In the genomic region with DNA sequence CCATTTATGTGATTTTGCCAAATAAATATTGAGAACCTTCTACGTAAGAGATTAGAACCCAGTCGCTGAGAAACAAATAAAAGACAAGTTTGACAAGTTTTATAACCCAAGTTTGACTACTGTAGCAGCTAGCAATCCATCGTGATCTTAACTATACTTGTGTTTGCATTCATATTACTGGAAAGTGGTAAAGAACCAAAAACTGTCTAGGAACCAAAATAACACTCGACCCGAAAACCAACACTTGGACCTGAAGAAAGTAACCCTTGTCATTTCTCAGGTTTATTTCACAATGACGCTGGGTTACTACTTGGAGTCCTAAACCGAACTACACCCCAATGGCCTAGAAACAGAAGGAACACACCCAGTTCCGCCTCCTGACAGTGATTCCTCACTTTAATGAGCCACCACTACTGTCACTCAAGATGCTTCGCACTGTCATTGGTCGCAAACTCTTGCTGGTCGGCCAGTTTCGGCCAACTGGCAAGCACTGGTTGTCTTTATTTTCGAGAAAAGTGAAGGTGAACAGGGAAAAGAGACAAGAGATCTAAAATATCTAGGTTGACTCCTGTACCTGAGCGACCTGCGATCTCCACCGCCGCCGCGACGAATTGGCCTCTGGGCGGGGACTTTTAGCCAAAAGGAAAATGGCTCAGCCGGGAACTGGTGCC, we compare ENCODE assay signal across 8 cellular contexts. TPM values are rescaled to one million over a fixed set of nuclear protein-coding genes. Genes with fewer than 3 reads are reported as not detected.
DNase-seq lines count a peak whose midpoint lies in the region; ATAC-seq and TF ChIP-seq lines count a peak whose summit lies in the region.

No MANE protein-coding gene starts in this region.

- POLR2A ChIA-PET in SK-N-SH (lab: Yijun Ruan, JAX), result interaction anchor here (0.6 to 1.4 kb wide), 7 partner anchors 16 to 170 kb away, joined by 3 to 5 read pairs (median 3); no protein-coding TSS in a partner anchor

- peaks cover 4% of the 10 kb centered on the region for H3K9me3 Mint-ChIP-seq in activated naive CD4-positive, alpha-beta T cell treated with anti-CD3 and anti-CD28 coated beads, Interleukin-2, amount 50 U/mL, for 24 hours

- no peak for TF ChIP-seq RAD21 in SK-N-SH (IDR thresholded peaks at IDR 0.05; ENCODE audit: low read length)

- H3K4me1 ChIP-seq in SK-N-SH (ENCODE audit: control insufficient read depth in 1 of 2, insufficient read depth in 2 of 2, low read depth in 1 of 2, low read length in 1 of 2), result peaks cover 4 to 9% of the 10 kb centered on the region in 2 experiments; a peak in 2 of 4 replicates
- peaks cover 48 to 54% of the 10 kb centered on the region in 2 experiments for H3K4me1 ChIP-seq in neutrophil (ENCODE audit: control insufficient read depth in 1 of 2, insufficient read depth in 1 of 2, low read depth in 1 of 2, low read length in 1 of 2)

- H3K79me2 ChIP-seq in SK-N-SH (ENCODE audit: insufficient read depth), result peaks cover 88% of the 10 kb centered on the region

- peaks cover 3% of the 10 kb centered on the region for H3F3A ChIP-seq in SK-N-SH (replicated peaks; ENCODE audit: insufficient read depth)

- peaks cover 17% of the 10 kb centered on the region for H3K36me3 Mint-ChIP-seq in activated naive CD4-positive, alpha-beta T cell treated with anti-CD3 and anti-CD28 coated beads, Interleukin-2, amount 50 U/mL, for 24 hours

- H3K4me3 Mint-ChIP-seq in activated naive CD4-positive, alpha-beta T cell treated with anti-CD3 and anti-CD28 coated beads, Interleukin-2, amount 50 U/mL, for 24 hours, result peak overlapping the region; percentile 90

- H3K4me3 ChIP-seq in SK-N-SH (ENCODE audit: low read depth in 2 of 2, low read length in 1 of 2) (peak overlapping the region; percentile 93 to 98), neutrophil (ENCODE audit: low read depth in 1 of 2, low read length in 1 of 2) (peak overlapping the region; percentile 92 to 94)

- peak; percentile 98 for ATAC-seq in HG02610 (IDR thresholded peaks at IDR 0.05; ENCODE audit: unreplicated experiment)

- TF ChIP-seq EP300 in SK-N-SH (IDR thresholded peaks at IDR 0.05; ENCODE audit: borderline replicate concordance in 1 of 2, low read depth in 1 of 2, low read length in 1 of 2), result no peak

- H4K20me1 ChIP-seq in SK-N-SH (ENCODE audit: insufficient read depth), result no peaks in the 10 kb centered on the region

- H3K9me3 ChIP-seq in SK-N-SH (peaks cover 10% of the 10 kb centered on the region; the same call in 1 of the 2 replicates), neutrophil (no peaks in the 10 kb centered on the region)

- H3K9ac ChIP-seq in SK-N-SH, result peak overlapping the region; percentile 97

- H3K36me3 ChIP-seq in SK-N-SH (replicated peaks in 1 of 2; ENCODE audit: control insufficient read depth in 1 of 2, insufficient read depth in 2 of 2, low read length in 1 of 2), result peaks cover 8 to 22% of the 10 kb centered on the region in 2 experiments
- no peaks in the 10 kb centered on the region for H3K36me3 ChIP-seq in neutrophil

- H3K27me3 Mint-ChIP-seq in activated naive CD4-positive, alpha-beta T cell treated with anti-CD3 and anti-CD28 coated beads, Interleukin-2, amount 50 U/mL, for 24 hours, result no peaks in the 10 kb centered on the region

- WGBS in SK-N-SH (ENCODE audit: low lambda C conversion rate), result under 1% methylated on average over 22 of the region's 22 CpGs

- peaks cover 73% of the 10 kb centered on the region for H3K4me1 Mint-ChIP-seq in activated naive CD4-positive, alpha-beta T cell treated with anti-CD3 and anti-CD28 coated beads, Interleukin-2, amount 50 U/mL, for 24 hours

- peak overlapping the region; percentile 99 for H3K27ac ChIP-seq in SK-N-SH (ENCODE audit: low read depth in 2 of 2, low read length in 1 of 2)
- peak overlapping the region; percentile 99 for H3K27ac ChIP-seq in neutrophil
- peak overlapping the region; percentile 98 for H3K27ac ChIP-seq in substantia nigra (ENCODE audit: low read depth, low read length, poor library complexity, severe bottlenecking)

- DNase-seq in GM04503 (ENCODE audit: low read depth) (peak; percentile 90), NCI-H1048 (lab: John Stamatoyannopoulos, UW) (peak; percentile 69), SK-N-SH (peak; percentile 80), germinal center (ENCODE audit: low spot score) (peak; percentile 90), substantia nigra (lab: John Stamatoyannopoulos, UW) (peak in 48 of 49 donors; percentile 48 to 95 (median 82))

- peak overlapping the region; percentile 100 for H3K27ac Mint-ChIP-seq in activated naive CD4-positive, alpha-beta T cell treated with anti-CD3 and anti-CD28 coated beads, Interleukin-2, amount 50 U/mL, for 24 hours

- CTCF ChIA-PET in SK-N-SH (lab: Yijun Ruan, JAX), result interaction anchor here (1.4 kb wide), 1 partner anchor 17 kb away, joined by 4 read pairs; no protein-coding TSS in a partner anchor

- H3K27me3 ChIP-seq in SK-N-SH (ENCODE audit: insufficient read depth) (no peaks in the 10 kb centered on the region), neutrophil (no peaks in the 10 kb centered on the region)

- no peak for TF ChIP-seq CTCF in SK-N-SH (IDR thresholded peaks at IDR 0.05)
- peak; percentile 51 for TF ChIP-seq CTCF in neutrophil (IDR thresholded peaks at IDR 0.05)

- peak overlapping the region; percentile 80 for H3K4me2 ChIP-seq in SK-N-SH

- no peaks in the 10 kb centered on the region for H3K9me2 ChIP-seq in SK-N-SH

- peak overlapping the region; percentile 96 for H2AFZ ChIP-seq in SK-N-SH (ENCODE audit: low read depth)

TF ChIP-seq in SK-N-SH, 30 proteins besides CTCF, POLR2A, EP300 and RAD21:
- peak; percentile 83 for TF ChIP-seq RFX5 (IDR thresholded peaks at IDR 0.05; ENCODE audit: low read length)
- TF ChIP-seq, protein P1, sequence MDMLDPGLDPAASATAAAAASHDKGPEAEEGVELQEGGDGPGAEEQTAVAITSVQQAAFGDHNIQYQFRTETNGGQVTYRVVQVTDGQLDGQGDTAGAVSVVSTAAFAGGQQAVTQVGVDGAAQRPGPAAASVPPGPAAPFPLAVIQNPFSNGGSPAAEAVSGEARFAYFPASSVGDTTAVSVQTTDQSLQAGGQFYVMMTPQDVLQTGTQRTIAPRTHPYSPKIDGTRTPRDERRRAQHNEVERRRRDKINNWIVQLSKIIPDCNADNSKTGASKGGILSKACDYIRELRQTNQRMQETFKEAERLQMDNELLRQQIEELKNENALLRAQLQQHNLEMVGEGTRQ (IDR thresholded peaks at IDR 0.05; ENCODE audit: borderline replicate concordance, low read depth, low read length), result no peak
- TF ChIP-seq FOXJ3 (CRISPR knock-in tag; IDR thresholded peaks at IDR 0.05), result no peak
- TF ChIP-seq TEAD4 (IDR thresholded peaks at IDR 0.05; ENCODE audit: borderline replicate concordance, insufficient read depth), result no peak
- TF ChIP-seq, protein P2, sequence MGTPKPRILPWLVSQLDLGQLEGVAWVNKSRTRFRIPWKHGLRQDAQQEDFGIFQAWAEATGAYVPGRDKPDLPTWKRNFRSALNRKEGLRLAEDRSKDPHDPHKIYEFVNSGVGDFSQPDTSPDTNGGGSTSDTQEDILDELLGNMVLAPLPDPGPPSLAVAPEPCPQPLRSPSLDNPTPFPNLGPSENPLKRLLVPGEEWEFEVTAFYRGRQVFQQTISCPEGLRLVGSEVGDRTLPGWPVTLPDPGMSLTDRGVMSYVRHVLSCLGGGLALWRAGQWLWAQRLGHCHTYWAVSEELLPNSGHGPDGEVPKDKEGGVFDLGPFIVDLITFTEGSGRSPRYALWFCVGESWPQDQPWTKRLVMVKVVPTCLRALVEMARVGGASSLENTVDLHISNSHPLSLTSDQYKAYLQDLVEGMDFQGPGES (IDR thresholded peaks at IDR 0.05; ENCODE audit: low read depth, low read length), result peak; percentile 82
- 0 out of 2 replicates have a peak, but pooled peaks have one; percentile 15 for TF ChIP-seq TAF1 (IDR thresholded peaks at IDR 0.05; ENCODE audit: borderline replicate concordance, low read depth, low read length)
- TF ChIP-seq RCOR1 (IDR thresholded peaks at IDR 0.05; ENCODE audit: low read length), result 0 out of 2 replicates have a peak, but pooled peaks have one; percentile 5
- TF ChIP-seq, protein P3, sequence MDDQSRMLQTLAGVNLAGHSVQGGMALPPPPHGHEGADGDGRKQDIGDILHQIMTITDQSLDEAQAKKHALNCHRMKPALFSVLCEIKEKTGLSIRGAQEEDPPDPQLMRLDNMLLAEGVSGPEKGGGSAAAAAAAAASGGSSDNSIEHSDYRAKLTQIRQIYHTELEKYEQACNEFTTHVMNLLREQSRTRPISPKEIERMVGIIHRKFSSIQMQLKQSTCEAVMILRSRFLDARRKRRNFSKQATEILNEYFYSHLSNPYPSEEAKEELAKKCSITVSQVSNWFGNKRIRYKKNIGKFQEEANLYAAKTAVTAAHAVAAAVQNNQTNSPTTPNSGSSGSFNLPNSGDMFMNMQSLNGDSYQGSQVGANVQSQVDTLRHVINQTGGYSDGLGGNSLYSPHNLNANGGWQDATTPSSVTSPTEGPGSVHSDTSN (IDR thresholded peaks at IDR 0.05), result peak; percentile 99
- peak; percentile 67 for TF ChIP-seq MXI1 (IDR thresholded peaks at IDR 0.05; ENCODE audit: low read depth, low read length)
- no peak for TF ChIP-seq GATA2 (CRISPR knock-in tag; IDR thresholded peaks at IDR 0.05)
- TF ChIP-seq SIN3A (IDR thresholded peaks at IDR 0.05; ENCODE audit: borderline replicate concordance, low read depth, low read length), result 0 out of 2 replicates have a peak, but pooled peaks have one; percentile 14
- peak; percentile 73 for TF ChIP-seq CHD2 (IDR thresholded peaks at IDR 0.05; ENCODE audit: low read length, partially characterized antibody)

RNA-seq across cellular contexts. Expression of a gene that starts 0.5 kb away (rescaled TPM):
- 16.0 and 21.4 TPM in 2 replicates for polyA plus RNA-seq in SK-N-SH (2012; rRNA removed)
- 21.7 and 21.9 TPM in 2 replicates for polyA plus RNA-seq in SK-N-SH (2012; cell fraction: cytosol; rRNA removed)
- 8.5 and 10.4 TPM in 2 replicates for polyA plus RNA-seq in SK-N-SH (2012; cell fraction: nucleus; rRNA removed)

RNA-seq across cellular contexts. Expression of a gene that starts 0.7 kb away (rescaled TPM):
- polyA plus RNA-seq in SK-N-SH (2012; rRNA removed), result 3.8 and 7.3 TPM in 2 replicates
- polyA plus RNA-seq in SK-N-SH (2012; cell fraction: cytosol; rRNA removed), result 5.0 and 5.4 TPM in 2 replicates
- 7.8 and 16.3 TPM in 2 replicates for polyA plus RNA-seq in SK-N-SH (2012; cell fraction: nucleus; rRNA removed)

Comparison
In these comparisons a context has a peak if more than half of its experiments do, and no peak if none do; other contexts are left out.
1. Peak in every context shown above with its lines: DNase-seq, ATAC-seq, H3K4me3 ChIP-seq and H3K27ac ChIP-seq.